Comparison of ENCODE assay signal across 8 cellular contexts in the genomic region with DNA sequence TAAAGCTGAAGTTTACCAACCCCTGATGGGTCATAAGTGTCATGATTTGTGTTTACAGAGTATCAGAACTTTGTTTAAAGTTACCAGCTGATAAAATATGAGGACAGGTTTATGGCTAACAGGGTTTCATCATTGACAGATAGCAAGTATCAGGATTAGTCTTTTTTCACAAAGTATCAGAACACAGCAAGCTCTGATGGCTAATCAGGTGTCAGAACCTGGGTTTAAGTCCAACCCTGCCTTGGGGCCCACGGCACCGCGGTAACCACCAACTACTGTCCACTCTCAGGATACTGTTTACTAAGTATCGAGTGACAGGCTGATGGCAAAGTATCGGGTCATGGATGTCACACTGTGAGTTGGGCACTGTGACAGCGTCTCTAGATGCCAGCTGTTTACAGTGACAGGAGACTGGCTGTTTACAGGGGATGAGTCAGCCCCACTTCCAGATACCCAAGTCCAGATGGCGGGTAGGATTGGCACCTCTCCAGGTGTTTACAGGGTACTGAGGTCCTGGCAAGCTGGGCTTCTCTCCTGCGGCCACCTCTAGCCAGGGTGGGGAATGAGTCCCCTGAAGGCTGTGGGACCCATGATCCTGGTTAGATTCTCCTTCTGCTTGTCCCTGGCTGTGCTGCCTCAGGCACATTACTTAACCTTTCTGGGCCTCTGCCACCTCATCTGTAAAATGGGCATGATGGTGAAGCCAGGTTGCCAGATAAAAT. TPM values are rescaled to one million over a fixed set of nuclear protein-coding genes. Genes with fewer than 3 reads are reported as not detected.
DNase-seq lines count a peak whose midpoint lies in the region; ATAC-seq and TF ChIP-seq lines count a peak whose summit lies in the region.

No MANE protein-coding gene starts in this region.

- no peaks in the 10 kb centered on the region for H3K4me1 ChIP-seq in BE2C

- no peak overlapping the region for H3K4me3 ChIP-seq in BE2C (ENCODE audit: low read depth, low read length)

- H3K9me3 ChIP-seq in BE2C, result no peaks in the 10 kb centered on the region

- ATAC-seq in HG02571 (IDR thresholded peaks at IDR 0.05; ENCODE audit: unreplicated experiment) (no peak), HG03378 (IDR thresholded peaks at IDR 0.05; ENCODE audit: unreplicated experiment) (no peak)

- TF ChIP-seq CTCF in BE2C (IDR thresholded peaks at IDR 0.05; ENCODE audit: low read depth, low read length), result no peak
- TF ChIP-seq CTCF in VCaP (conservative IDR thresholded peaks at IDR 0.05), result no peak
- TF ChIP-seq CTCF in GM10266 (IDR thresholded peaks at IDR 0.05; ENCODE audit: control insufficient read depth, insufficient read depth, low read depth, missing control alignments), result no peak

- DNase-seq in BE2C (peak; percentile 85), NCI-H1092 (lab: John Stamatoyannopoulos, UW) (peak; percentile 76), left kidney (ENCODE audit: low read depth, low spot score) (peak; percentile 47), GM10266 (ENCODE audit: extremely low spot score) (no peak), foreskin melanocyte (no peak)

- no peaks in the 10 kb centered on the region for H3K36me3 ChIP-seq in BE2C

- H3K27ac ChIP-seq in VCaP, result peak overlapping the region; percentile 51; the same call in 1 of the 2 replicates

- no peaks in the 10 kb centered on the region for H3K27me3 ChIP-seq in BE2C

RNA-seq across cellular contexts. Expression of a gene that starts 21.8 kb away (rescaled TPM):
- polyA plus RNA-seq in BE2C (2012; ENCODE audit: insufficient read depth, insufficient read length, low read depth), result 2.8 TPM

RNA-seq across cellular contexts. Expression of a gene that starts 57.0 kb away (rescaled TPM):
- polyA plus RNA-seq in BE2C (2012; ENCODE audit: insufficient read depth, insufficient read length, low read depth), result not detected

Comparison
In these comparisons a context has a peak if more than half of its experiments do, and no peak if none do; other contexts are left out.
1. DNase-seq: peak in BE2C (single experiment), NCI-H1092 (single experiment) and left kidney (single experiment); none in GM10266 (single experiment) and foreskin melanocyte (single experiment).